21 cellular contexts compared by ENCODE assay signal in genomic region chr3:141070727-141071357, GRCh38. TPM values are rescaled to one million over a fixed set of nuclear protein-coding genes. Genes with fewer than 3 reads are reported as not detected.
A peak's percentile ranks its signal among the peaks of the same experiment; 100 is the strongest.
DNase-seq lines count a peak whose midpoint lies in the region; ATAC-seq, FAIRE-seq and TF ChIP-seq lines count a peak whose summit lies in the region.
"Had no signal": no experiment of that assay in that cellular context is flagged by ENCODE, and none has a peak within 500 bp of the region (broad histone marks: within the 10 kb centered on the region; RNA-seq: fewer than 3 reads in every experiment).

No MANE protein-coding gene starts in this region.

- DNase-seq in Panc1 (ENCODE audit: low read depth, low spot score) (no peak), H1 (ENCODE audit: low read depth in 1 of 2, low spot score in 2 of 2) (peak; percentile 77 to 82), mesothelial cell of epicardium (ENCODE audit: low spot score in 2 of 2, unreplicated experiment in 2 of 2) (no peak), upper lobe of right lung (peak; percentile 33), foreskin keratinocyte (no peak), substantia nigra (lab: John Stamatoyannopoulos, UW) (no peak)
- DNase-seq: activated naive CD4-positive, alpha-beta T cell treated with anti-CD3 and anti-CD28 coated beads, Interleukin-2, amount 50 U/mL, for 16 hours; activated T-cell treated with anti-CD3 and anti-CD28 coated beads, Interleukin-2, amount 50 U/mL, for 48 hours; NCI-H1092 treated with DMSO at 0.1 percent for 48 hours; NCI-H2081 treated with DMSO at 0.1 percent for 48 hours; NCI-H510A; stimulated activated CD4-positive, alpha-beta T cell treated with anti-CD3 and anti-CD28 coated beads, Interleukin-2, amount 100 ng/mL, for 24 hours; stimulated activated naive B cell treated with anti-CD40 and anti-IgM and Interleukin-4, amounts not matched to agents 10 μg/mL and 1 μg/mL and 100 μg/mL, for 72 hours had no signal

- no peaks in the 10 kb centered on the region for H3K9me3 Mint-ChIP-seq in mesothelial cell of epicardium
- H3K9me3 Mint-ChIP-seq: stimulated activated naive B cell treated with anti-CD40 and anti-IgM and Interleukin-4, amounts not matched to agents 10 μg/mL and 1 μg/mL and 100 μg/mL, for 72 hours had no signal

- H3K27ac ChIP-seq in Panc1 (ENCODE audit: low read length) (no peak overlapping the region), H1 (ENCODE audit: low read depth, low read length) (no peak overlapping the region), upper lobe of right lung (no peak overlapping the region), foreskin keratinocyte (no peak overlapping the region), substantia nigra (ENCODE audit: low read depth, low read length, poor library complexity, severe bottlenecking) (no peak overlapping the region)
- H3K27ac ChIP-seq: tibial artery had no signal

- no peaks in the 10 kb centered on the region for H3K27me3 Mint-ChIP-seq in mesothelial cell of epicardium (ENCODE audit: low read depth)
- H3K27me3 Mint-ChIP-seq: stimulated activated naive B cell treated with anti-CD40 and anti-IgM and Interleukin-4, amounts not matched to agents 10 μg/mL and 1 μg/mL and 100 μg/mL, for 72 hours had no signal

- no peak overlapping the region for H2BK15ac ChIP-seq in H1 (ENCODE audit: low read length)

- H3K4me1 ChIP-seq in Panc1 (ENCODE audit: control insufficient read depth, insufficient read depth, low read length) (no peaks in the 10 kb centered on the region), H1 (replicated peaks in 1 of 4; ENCODE audit: control insufficient read depth in 3 of 4, insufficient read depth in 4 of 4, low read length in 3 of 4) (peaks cover 28 to 51% (median 41%) of the 10 kb centered on the region in 4 experiments), upper lobe of right lung (peaks cover under 1% of the 10 kb centered on the region), foreskin keratinocyte (no peaks in the 10 kb centered on the region)
- H3K4me1 ChIP-seq: tibial artery had no signal

- TF ChIP-seq EP300 in H1 (IDR thresholded peaks at IDR 0.05; ENCODE audit: borderline replicate concordance in 1 of 2, low read depth in 2 of 2, low read length in 2 of 2): peak in 1 of 2 experiments; percentile 89; a peak in 1 of 3 replicates

- peak overlapping the region; percentile 76; the same call in 1 of the 2 replicates for H2BK5ac ChIP-seq in H1 (ENCODE audit: low read depth, low read length)

- WGBS in H1 (ENCODE audit: extremely low coverage in 1 of 2, insufficient coverage in 1 of 2, insufficient read length in 1 of 2, insufficient replicate concordance in 2 of 2, low coverage in 1 of 2, low lambda C conversion rate in 2 of 2, missing lambda C conversion rate in 1 of 2), 2 experiments: 3% methylated on average over 13 of the region's 13 CpGs; no CpG with 5 or more reads in 1 of the 2 experiments

- no peak overlapping the region for H3K9ac ChIP-seq in H1 (replicated peaks in 1 of 4; ENCODE audit: extremely low read depth in 1 of 4, low read depth in 3 of 4, low read length in 3 of 4)

- no peak; a peak in 1 of 4 replicates for TF ChIP-seq RAD21 in H1 (IDR thresholded peaks at IDR 0.05 in 1 of 2, conservative IDR thresholded peaks at IDR 0.05 in 1 of 2; ENCODE audit: low read depth in 2 of 2, low read length in 2 of 2)

- H3K14ac ChIP-seq in H1 (ENCODE audit: insufficient read length): no peak overlapping the region

- intact Hi-C loops in Panc1 (cut with micrococcal nuclease; ENCODE audit: unreplicated experiment) (no loop called here), upper lobe of right lung (cut with DNase I) (no loop called here)

- H4K5ac ChIP-seq in H1 (ENCODE audit: insufficient read length, low read depth, low read length): no peak overlapping the region

- peak overlapping the region; percentile 75 for H2BK12ac ChIP-seq in H1 (ENCODE audit: low read depth, low read length)

- no peak overlapping the region for H2BK120ac ChIP-seq in H1 (replicated peaks; ENCODE audit: low read depth, low read length)

- H3K79me1 ChIP-seq in H1 (ENCODE audit: low read depth, low read length): 0 out of 2 replicates have a peak, but pooled peaks cover 2% of the 10 kb centered on the region

- BruUV-seq in Panc1 (replicated peaks; lab: Mats Ljungman, UMichigan): no TSS peak

- peak; percentile 98 for FAIRE-seq in H1 (lab: Jason Lieb, UNC)
- FAIRE-seq: H54, islet of Langerhans had no signal

- H3K4me3 ChIP-seq in Panc1 (ENCODE audit: low read depth in 2 of 2, low read length in 2 of 2) (no peak overlapping the region), H1 (ENCODE audit: extremely low read depth in 1 of 4, insufficient read depth in 2 of 4, low read depth in 3 of 4, low read length in 4 of 4) (peak overlapping the region in 1 of 4 experiments; percentile 37; a peak in 2 of 8 replicates), upper lobe of right lung (no peak overlapping the region)
- H3K4me3 ChIP-seq: tibial artery had no signal

- peak overlapping the region; percentile 16 to 67 for H3K4me2 ChIP-seq in H1 (ENCODE audit: insufficient read depth in 1 of 2, low read depth in 2 of 2, low read length in 2 of 2)

- no peak overlapping the region for H3K23ac ChIP-seq in H1 (ENCODE audit: insufficient read length)

- no peaks in the 10 kb centered on the region for H3K23me2 ChIP-seq in H1 (ENCODE audit: low read depth, low read length)

- H3K27me3 ChIP-seq in Panc1 (ENCODE audit: control insufficient read depth, insufficient read depth, low read length): no peaks in the 10 kb centered on the region; the same call in 1 of the 2 replicates
- H3K27me3 ChIP-seq in H1 (replicated peaks in 1 of 4; ENCODE audit: control insufficient read depth in 3 of 4, extremely low read depth in 1 of 4, insufficient read depth in 3 of 4, low read length in 3 of 4): peaks cover 0 to 18% (median 8%) of the 10 kb centered on the region in 4 experiments; a peak in 4 of 7 replicates
- no peaks in the 10 kb centered on the region for H3K27me3 ChIP-seq in upper lobe of right lung
- H3K27me3 ChIP-seq in foreskin keratinocyte: no peaks in the 10 kb centered on the region
- H3K27me3 ChIP-seq: tibial artery had no signal

- H3K4ac ChIP-seq in H1 (replicated peaks; ENCODE audit: insufficient read length, low read depth, low read length): no peak overlapping the region

- TF ChIP-seq POLR2A in H1 (IDR thresholded peaks at IDR 0.05; ENCODE audit: control extremely low read depth in 1 of 2, low read depth in 2 of 2, low read length in 2 of 2): no peak

- TF ChIP-seq CTCF in Panc1 (IDR thresholded peaks at IDR 0.05) (no peak), H1 (IDR thresholded peaks at IDR 0.05; ENCODE audit: control extremely low read depth in 1 of 3, insufficient read depth in 1 of 3, low read depth in 1 of 3, low read length in 3 of 3) (no peak), mesothelial cell of epicardium (IDR thresholded peaks at IDR 0.05; ENCODE audit: unreplicated experiment) (no peak), upper lobe of right lung (IDR thresholded peaks at IDR 0.05) (no peak), foreskin keratinocyte (conservative IDR thresholded peaks at IDR 0.05) (no peak)

- CTCF ChIA-PET in Panc1 (lab: Charles Lee) (no interaction called here), H1 (lab: Charles Lee; ENCODE audit: partially characterized antibody) (interaction anchor here (0.6 to 29.1 kb wide), 12 partner anchors 10 to 773 kb away, joined by 3 to 333 read pairs (median 4); partner anchors contain the start of gene SPSB4)

- POLR2A ChIA-PET in Panc1 (lab: Charles Lee) (no interaction called here), H1 (lab: Charles Lee; ENCODE audit: partially characterized antibody) (interaction anchor here (1.1 to 2.4 kb wide), 6 partner anchors 11 to 35 kb away, joined by 3 to 22 read pairs (median 4); partner anchors contain the start of gene SPSB4)

- no peak overlapping the region for H4K91ac ChIP-seq in H1 (replicated peaks; ENCODE audit: insufficient read length, low read length)

- in situ Hi-C loops in Panc1 (cut with HindIII; ENCODE audit: low pct_unique_long_range_greater_than_20kb, low sequenced_read_pairs): no loop called here

- 0 out of 4 replicates have a peak, but pooled peaks cover 0 to 2% of the 10 kb centered on the region in 2 experiments for H3K79me2 ChIP-seq in H1 (ENCODE audit: control insufficient read depth in 1 of 2, insufficient read depth in 2 of 2, low read length in 2 of 2)

- peak overlapping the region; percentile 17; the same call in 1 of the 2 replicates for H2BK20ac ChIP-seq in H1 (ENCODE audit: low read length)

- H3K36me3 ChIP-seq in Panc1 (ENCODE audit: control insufficient read depth, insufficient read depth, low read length): no peaks in the 10 kb centered on the region
- H3K36me3 ChIP-seq in H1 (ENCODE audit: control insufficient read depth in 2 of 4, insufficient read depth in 4 of 4, low read length in 3 of 4): peaks cover 0 to 10% (median 0%) of the 10 kb centered on the region in 4 experiments; a peak in 1 of 8 replicates
- no peaks in the 10 kb centered on the region for H3K36me3 ChIP-seq in upper lobe of right lung
- H3K36me3 ChIP-seq: tibial artery had no signal

- no peak overlapping the region for H3K56ac ChIP-seq in H1 (replicated peaks; ENCODE audit: insufficient read length, low read depth, low read length)

- no peak overlapping the region for H4K8ac ChIP-seq in H1 (ENCODE audit: extremely low read depth, insufficient read depth, low read length)

- peaks cover 0 to 2% of the 10 kb centered on the region in 2 experiments for H4K20me1 ChIP-seq in H1 (replicated peaks in 1 of 2; ENCODE audit: control insufficient read depth in 1 of 2, insufficient read depth in 2 of 2, low read length in 2 of 2)

- H2AFZ ChIP-seq in H1 (ENCODE audit: low read length): no peak overlapping the region

- H3K18ac ChIP-seq in H1 (ENCODE audit: extremely low read depth, low read length): peak overlapping the region; percentile 52

- ATAC-seq in Panc1: peak; percentile 53; the same call in 1 of the 2 replicates
- no peak for ATAC-seq in upper lobe of right lung
- ATAC-seq in foreskin keratinocyte: no peak
- ATAC-seq in HG02642 (IDR thresholded peaks at IDR 0.05; ENCODE audit: poor library complexity, unreplicated experiment): no peak
- ATAC-seq: activated CD4-positive, CD25-positive, alpha-beta regulatory T cell treated with anti-CD3 and anti-CD28 coated beads, Interleukin-2, amount 50 U/mL, for 24 hours; stimulated activated naive B cell treated with anti-CD40 and anti-IgM and Interleukin-4, amounts not matched to agents 10 μg/mL and 1 μg/mL and 100 μg/mL, for 72 hours had no signal

- H3K4me3 Mint-ChIP-seq in mesothelial cell of epicardium: no peak overlapping the region
- H3K4me3 Mint-ChIP-seq: stimulated activated naive B cell treated with anti-CD40 and anti-IgM and Interleukin-4, amounts not matched to agents 10 μg/mL and 1 μg/mL and 100 μg/mL, for 72 hours had no signal

- H3K4me1 Mint-ChIP-seq in mesothelial cell of epicardium: peaks cover 45% of the 10 kb centered on the region
- H3K4me1 Mint-ChIP-seq: stimulated activated naive B cell treated with anti-CD40 and anti-IgM and Interleukin-4, amounts not matched to agents 10 μg/mL and 1 μg/mL and 100 μg/mL, for 72 hours had no signal

- no peaks in the 10 kb centered on the region for H3K9me3 ChIP-seq in Panc1 (ENCODE audit: control insufficient read depth, insufficient read depth, low read depth, low read length)
- no peaks in the 10 kb centered on the region for H3K9me3 ChIP-seq in H1 (ENCODE audit: insufficient read depth in 2 of 2, low read depth in 1 of 2, low read length in 1 of 2)
- H3K9me3 ChIP-seq in upper lobe of right lung: no peaks in the 10 kb centered on the region
- H3K9me3 ChIP-seq: tibial artery had no signal

- peak overlapping the region; percentile 90 for H3K27ac Mint-ChIP-seq in mesothelial cell of epicardium
- H3K27ac Mint-ChIP-seq: stimulated activated naive B cell treated with anti-CD40 and anti-IgM and Interleukin-4, amounts not matched to agents 10 μg/mL and 1 μg/mL and 100 μg/mL, for 72 hours had no signal

- H2AK5ac ChIP-seq in H1 (ENCODE audit: low read depth, low read length): 0 out of 2 replicates have a peak overlapping the region, but pooled peaks have one; percentile 4

- peaks cover 5% of the 10 kb centered on the region for H3K36me3 Mint-ChIP-seq in mesothelial cell of epicardium
- H3K36me3 Mint-ChIP-seq: stimulated activated naive B cell treated with anti-CD40 and anti-IgM and Interleukin-4, amounts not matched to agents 10 μg/mL and 1 μg/mL and 100 μg/mL, for 72 hours had no signal

RNA-seq across cellular contexts. Expression of gene SPSB4, which starts 19.7 kb away (rescaled TPM):
- total RNA-seq in Panc1 (2021; ENCODE audit: unreplicated experiment) (0.05 TPM), mesothelial cell of epicardium (12.9 to 15.4 TPM (median 13.1 TPM) in 3 replicates), upper lobe of right lung (1.2 TPM), foreskin keratinocyte (not detected in 2 replicates)
- polyA plus RNA-seq in Panc1 (2012; ENCODE audit: insufficient read length): 0.07 TPM
- total RNA-seq in H1 (2021; fragmentation: NEBNext Ultra II Directional; extraction: Animal tissue kit (Norgen Biotek cat#: 25700)): 17.2 and 18.1 TPM in 2 replicates
- polyA plus RNA-seq in H1 (2011; rRNA removed) (15.1 and 17.6 TPM in 2 replicates), foreskin keratinocyte (0.03 and 0.17 TPM in 2 replicates)
- polyA plus RNA-seq in H1 (2011; cell fraction: cytosol; rRNA removed): 16.5 TPM
- 15.4 TPM for polyA plus RNA-seq in H1 (2011; cell fraction: nucleus; rRNA removed)
- 16.7 to 20.2 TPM (median 19.5 TPM) in 4 replicates for polyA plus RNA-seq in H1 (2012, experiment 1 of 2)
- polyA plus RNA-seq in H1 (2012, experiment 2 of 2): 30.9 TPM
- 12.7 TPM for polyA plus RNA-seq in H1 (2013, experiment 1 of 2)
- polyA plus RNA-seq in H1 (2013, experiment 2 of 2): 13.3 TPM
- polyA minus RNA-seq in H1 (2011; rRNA and poly(A)+ RNA removed): 12.9 and 17.0 TPM in 2 replicates
- polyA minus RNA-seq in H1 (2011; cell fraction: cytosol; rRNA and poly(A)+ RNA removed): 8.6 TPM
- 18.7 TPM for polyA minus RNA-seq in H1 (2011; cell fraction: nucleus; rRNA and poly(A)+ RNA removed)
- total RNA-seq: activated CD8-positive, alpha-beta memory T cell treated with anti-CD3 and anti-CD28 coated beads for 36 hours; fibroblast of lung; RPMI7951 had no signal
- polyA plus RNA-seq: fibroblast of lung had no signal

Comparison
In these comparisons a context has a peak if more than half of its experiments do, and no peak if none do; other contexts are left out.
1. DNase-seq: peak in H1 (2 of 2) and upper lobe of right lung (single experiment); none in Panc1 (single experiment), mesothelial cell of epicardium (0 of 2), foreskin keratinocyte (0 of 2) and substantia nigra (0 of 49).